In genomic region chr3:190291994-190292584, GRCh38 we compare ENCODE assay signal across 2 cellular contexts.
A peak's percentile ranks its signal among the peaks of the same experiment; 100 is the strongest.
TF ChIP-seq lines count a peak whose summit lies in the region.

No MANE protein-coding gene starts in this region.

TF ChIP-seq in HepG2, 621 proteins besides CTCF, POLR2A, EP300 and RAD21:
- TF ChIP-seq YEATS4 (CRISPR knock-in tag; IDR thresholded peaks at IDR 0.05; ENCODE audit: borderline replicate concordance) (no peak), POGZ (CRISPR knock-in tag; IDR thresholded peaks at IDR 0.05) (peak; percentile 16; the same call in 1 of the 2 replicates), TEAD3 (CRISPR knock-in tag; optimal IDR thresholded peaks at IDR 0.05; ENCODE audit: borderline replicate concordance) (peak; percentile 38), NR1H2 (CRISPR knock-in tag; IDR thresholded peaks at IDR 0.05; ENCODE audit: borderline replicate concordance, low read depth) (no peak), HNF4A (CRISPR knock-in tag; IDR thresholded peaks at IDR 0.05) (peak; percentile 51), SETDB1 (CRISPR knock-in tag; IDR thresholded peaks at IDR 0.05; ENCODE audit: borderline replicate concordance) (peak; percentile 93; the same call in 1 of the 2 replicates), ZMYM2 (CRISPR knock-in tag; IDR thresholded peaks at IDR 0.05) (0 out of 2 replicates have a peak, but pooled peaks have one; percentile 22), CREBL2 (CRISPR knock-in tag; IDR thresholded peaks at IDR 0.05; ENCODE audit: borderline replicate concordance) (no peak), ZMYM3 (CRISPR knock-in tag; IDR thresholded peaks at IDR 0.05) (no peak)

TF ChIP-seq in GM12878, 131 proteins besides CTCF, POLR2A, EP300 and RAD21:
- TF ChIP-seq CBX5 (IDR thresholded peaks at IDR 0.05; ENCODE audit: low read depth) (peak; percentile 68; the same call in 1 of the 2 replicates), SP1 (IDR thresholded peaks at IDR 0.05; ENCODE audit: low read depth, low read length) (no peak), KLF5 (IDR thresholded peaks at IDR 0.05; ENCODE audit: partially characterized antibody) (peak; percentile 56)
